Comparison of ENCODE assay signal across 20 cellular contexts in genomic region chr1:213452504-213452903, GRCh38.
"Had no signal": no experiment of that assay in that cellular context is flagged by ENCODE, and none has a peak within 500 bp of the region (broad histone marks: within the 10 kb centered on the region; RNA-seq: fewer than 3 reads in every experiment).

No MANE protein-coding gene starts in this region.

- H3K27ac ChIP-seq: KMS-11, RWPE1 had no signal

- H3K9ac ChIP-seq: KMS-11, SK-N-SH had no signal

- ATAC-seq: Panc1, PC-3 had no signal

- H3K4me2 ChIP-seq: KMS-11, SK-N-SH had no signal

- DNase-seq: IMR-90, Kasumi-1, MM.1S, NCI-H1105, NCI-H1417, NCI-H1436 treated with DMSO at 0.1 percent for 48 hours, NCI-H1694, NCI-H187 treated with DMSO at 0.1 percent for 48 hours, NCI-H2029 treated with DMSO at 0.1 percent for 48 hours, NCI-H2171 treated with DMSO at 0.1 percent for 48 hours, NCI-H524, NCI-H526 treated with DMSO at 0.1 percent for 48 hours, NCI-H748 treated with DMSO at 0.1 percent for 48 hours, PC-3, SHP77, SK-N-SH, SW 1271 had no signal

- H3K9me3 ChIP-seq: SK-N-SH had no signal
